Comparison of ENCODE assay signal across 8 cellular contexts in the genomic region with DNA sequence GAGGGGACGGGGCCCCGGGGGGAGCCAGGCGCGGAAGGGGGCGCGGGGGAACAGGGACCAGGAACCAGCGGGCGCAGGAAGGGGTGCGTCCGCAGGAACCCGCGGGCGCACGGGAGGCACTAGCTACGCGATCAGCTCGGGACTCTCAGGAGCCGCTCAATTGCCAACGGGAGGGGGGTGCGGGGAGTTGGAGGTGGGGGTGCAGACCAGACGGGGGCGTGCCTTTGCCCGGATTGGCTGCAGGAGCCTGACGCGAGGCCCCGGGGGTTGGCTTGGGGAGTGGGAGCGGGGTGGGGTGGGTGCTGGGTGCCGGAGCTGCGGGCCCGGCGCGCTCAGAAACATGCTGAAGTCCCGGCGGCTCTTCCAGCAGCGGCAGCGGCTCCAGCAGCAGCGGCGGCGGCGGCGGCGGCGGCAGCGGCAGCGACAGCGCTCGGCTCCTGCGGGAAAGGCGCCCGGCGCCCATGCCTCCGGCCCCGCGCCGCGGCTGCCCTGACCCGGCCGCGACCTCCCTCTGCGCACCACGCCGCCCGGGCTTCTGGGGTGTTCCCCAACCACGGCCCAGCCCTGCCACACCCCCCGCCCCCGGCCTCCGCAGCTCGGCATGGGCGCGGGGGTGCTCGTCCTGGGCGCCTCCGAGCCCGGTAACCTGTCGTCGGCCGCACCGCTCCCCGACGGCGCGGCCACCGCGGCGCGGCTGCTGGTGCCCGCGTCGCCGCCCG. TPM values are rescaled to one million over a fixed set of nuclear protein-coding genes. Genes with fewer than 3 reads are reported as not detected.
DNase-seq lines count a peak whose midpoint lies in the region; ATAC-seq and TF ChIP-seq lines count a peak whose summit lies in the region.

A gene (plus strand): TSS at position 335 of the 719 bp plus-strand sequence. CDS start 267 bp downstream, at position 602.

- no peaks in the 10 kb centered on the region for H3K9me2 ChIP-seq in Loucy (replicated peaks; ENCODE audit: low read depth, low read length)

- H2AFZ ChIP-seq in Loucy (ENCODE audit: low read length) = peak within 1 kb of the TSS; percentile 20; the same call in 1 of the 2 replicates

- peak within 1 kb of the TSS in 3 of 8 donors; percentile 47 to 78 (median 58) for H3K27ac Mint-ChIP-seq in CD8-positive, alpha-beta memory T cell
- H3K27ac Mint-ChIP-seq in T-cell (peak within 1 kb of the TSS in 1 of 2 donors; percentile 71), chondrocyte (ENCODE audit: unreplicated experiment) (no peak within 1 kb of the TSS)

- peaks cover 6% of the 10 kb centered on the region for H3K4me1 ChIP-seq in CD8-positive, alpha-beta memory T cell (ENCODE audit: insufficient read depth, low read length)
- peaks cover 43% of the 10 kb centered on the region for H3K4me1 ChIP-seq in Loucy (ENCODE audit: insufficient read depth, low read length, poor library complexity, severe bottlenecking)

- H3K9me3 ChIP-seq in CD8-positive, alpha-beta memory T cell (ENCODE audit: low read length) = no peaks in the 10 kb centered on the region
- H3K9me3 ChIP-seq in Loucy (ENCODE audit: insufficient read depth, low read depth, low read length) = no peaks in the 10 kb centered on the region

- peaks cover 9% of the 10 kb centered on the region; the same call in 1 of the 2 replicates for H3F3A ChIP-seq in Loucy (ENCODE audit: low read depth)

- H3K9me3 Mint-ChIP-seq in CD8-positive, alpha-beta memory T cell = no peaks in the 10 kb centered on the region
- H3K9me3 Mint-ChIP-seq in T-cell (no peaks in the 10 kb centered on the region), chondrocyte (ENCODE audit: low read depth) (no peaks in the 10 kb centered on the region)

- H3K36me3 Mint-ChIP-seq in CD8-positive, alpha-beta memory T cell = peaks cover 0 to 1% (median 0%) of the 10 kb centered on the region in 3 donors
- H3K36me3 Mint-ChIP-seq in T-cell (no peaks in the 10 kb centered on the region), chondrocyte (ENCODE audit: low read depth) (no peaks in the 10 kb centered on the region)

- H3K27me3 ChIP-seq in CD8-positive, alpha-beta memory T cell (ENCODE audit: insufficient read depth, low read length, poor library complexity, severe bottlenecking) = peaks cover 27% of the 10 kb centered on the region
- no peaks in the 10 kb centered on the region for H3K27me3 ChIP-seq in Loucy (ENCODE audit: insufficient read depth, low read length, poor library complexity, severe bottlenecking)
- H3K27me3 ChIP-seq in layer of hippocampus (ENCODE audit: control insufficient read depth, insufficient read depth, low read length) = peaks cover 8% of the 10 kb centered on the region

- H3K79me2 ChIP-seq in Loucy (ENCODE audit: insufficient read depth, low read length) = peaks cover 32% of the 10 kb centered on the region

- peak; percentile 49 for ATAC-seq in GM19463 (IDR thresholded peaks at IDR 0.05; ENCODE audit: unreplicated experiment)
- ATAC-seq in T-cell (replicated peaks in 1 of 4) = peak; percentile 30 to 72 (median 42)

- DNase-seq in CD8-positive, alpha-beta memory T cell = peak; percentile 8 to 66 (median 18)
- DNase-seq in T-cell (peak in 16 of 34 experiments; percentile 1 to 34 (median 20)), chondrocyte (ENCODE audit: low spot score) (peak; percentile 92), RPMI8226 (no peak)
- DNase-seq in stimulated activated CD4-positive, alpha-beta T cell treated with anti-CD3 and anti-CD28 coated beads, Interleukin-15, amount 100 ng/mL, for 24 hours = peak; percentile 67

- peak within 1 kb of the TSS; percentile 73 for H3K4me2 ChIP-seq in Loucy (ENCODE audit: low read depth, low read length, poor library complexity, severe bottlenecking)

- H3K27me3 Mint-ChIP-seq in CD8-positive, alpha-beta memory T cell = peaks cover 36 to 66% of the 10 kb centered on the region in 2 donors
- H3K27me3 Mint-ChIP-seq in T-cell = peaks cover 62 to 63% of the 10 kb centered on the region in 2 donors
- H3K27me3 Mint-ChIP-seq in chondrocyte (ENCODE audit: low read depth) = peaks cover 15% of the 10 kb centered on the region

- peaks cover 16 to 38% (median 28%) of the 10 kb centered on the region in 3 donors for H3K4me1 Mint-ChIP-seq in CD8-positive, alpha-beta memory T cell
- H3K4me1 Mint-ChIP-seq in T-cell (peaks cover 13 to 22% (median 15%) of the 10 kb centered on the region in 3 donors), chondrocyte (ENCODE audit: low read depth) (peaks cover 13% of the 10 kb centered on the region)

- H3K4me3 ChIP-seq in CD8-positive, alpha-beta memory T cell (ENCODE audit: low read length) = no peak within 1 kb of the TSS
- H3K4me3 ChIP-seq in Loucy (ENCODE audit: low read length, poor library complexity, severe bottlenecking) = peak within 1 kb of the TSS; percentile 83

- POLR2A ChIA-PET in CD8-positive, alpha-beta memory T cell (lab: Charles Lee) = no interaction called here
- POLR2A ChIA-PET in T-cell (lab: Charles Lee) = interaction anchor here in 1 of 2 donors (0.6 kb wide), 1 partner anchor 29 kb away, joined by 3 read pairs; no protein-coding TSS in a partner anchor

- H3K4me3 Mint-ChIP-seq in CD8-positive, alpha-beta memory T cell = peak within 1 kb of the TSS; percentile 67 to 90 (median 79)
- H3K4me3 Mint-ChIP-seq in T-cell = peak within 1 kb of the TSS; percentile 70 to 80 (median 73)
- H3K4me3 Mint-ChIP-seq in chondrocyte (ENCODE audit: unreplicated experiment) = peak within 1 kb of the TSS; percentile 79

- CTCF ChIA-PET in CD8-positive, alpha-beta memory T cell (lab: Charles Lee) = interaction anchor here (0.6 kb wide), 1 partner anchor 10 kb away, joined by 3 read pairs; no protein-coding TSS in a partner anchor
- CTCF ChIA-PET in T-cell (lab: Charles Lee) = no interaction called here

- H3K9ac ChIP-seq in Loucy (ENCODE audit: low read depth, low read length, poor library complexity, severe bottlenecking) = peak within 1 kb of the TSS; percentile 92

- no peak for TF ChIP-seq CTCF in Loucy (conservative IDR thresholded peaks at IDR 0.05; ENCODE audit: low read length)
- no peak for TF ChIP-seq CTCF in chondrocyte (IDR thresholded peaks at IDR 0.05)

- no peak within 1 kb of the TSS for H3K27ac ChIP-seq in CD8-positive, alpha-beta memory T cell (ENCODE audit: low read depth, low read length)
- H3K27ac ChIP-seq in layer of hippocampus (ENCODE audit: low read depth, low read length) = peak within 1 kb of the TSS; percentile 68

- H3K36me3 ChIP-seq in CD8-positive, alpha-beta memory T cell (ENCODE audit: insufficient read depth, low read length) = no peaks in the 10 kb centered on the region
- no peaks in the 10 kb centered on the region for H3K36me3 ChIP-seq in Loucy (ENCODE audit: insufficient read depth, low read length)

- no peaks in the 10 kb centered on the region for H4K20me1 ChIP-seq in Loucy (ENCODE audit: insufficient read depth, low read length, poor library complexity, severe bottlenecking)

RNA-seq across cellular contexts. Expression of the gene that starts here (rescaled TPM):
- total RNA-seq in CD8-positive, alpha-beta memory T cell = under 1 TPM; 0.49 to 0.50 TPM
- not detected for polyA plus RNA-seq in CD8-positive, alpha-beta memory T cell
- total RNA-seq in T-cell (under 1 TPM; 0.09 to 0.90 (median 0.30) TPM), chondrocyte (0.07 to 0.65 TPM (median 0.15 TPM) in 3 replicates)

Comparison
In these comparisons a context has a peak if more than half of its experiments do, and no peak if none do; other contexts are left out.
1. Peak in DNase-seq in CD8-positive, alpha-beta memory T cell; RNA of the gene not detected or under 1 TPM.
2. Peak in ATAC-seq in T-cell; RNA of the gene not detected or under 1 TPM.
3. Peak in DNase-seq in chondrocyte; RNA of the gene not detected or under 1 TPM.